Comparison of ENCODE assay signal across 16 cellular contexts in genomic region chr10:71844084-71844483, GRCh38.
"Had no signal": no experiment of that assay in that cellular context is flagged by ENCODE, and none has a peak within 500 bp of the region (broad histone marks: within the 10 kb centered on the region; RNA-seq: fewer than 3 reads in every experiment).

No MANE protein-coding gene starts in this region.

- H3K36me3 ChIP-seq: esophagus squamous epithelium, thoracic aorta, upper lobe of right lung had no signal

- H3K4me3 ChIP-seq: esophagus squamous epithelium, thoracic aorta, upper lobe of right lung had no signal

- H3K27me3 ChIP-seq: esophagus squamous epithelium, upper lobe of right lung had no signal

- DNase-seq: activated CD4-positive, alpha-beta T cell treated with anti-CD3 and anti-CD28 coated beads for 48 hours; activated CD8-positive, alpha-beta T cell treated with anti-CD3 and anti-CD28 coated beads, Interleukin-2, amount 10 ng/mL, durations not matched to agents 7 days and 5 days; activated effector memory CD4-positive, alpha-beta T cell treated with Interleukin-2 at 50 U/mL for 16 hours; activated naive CD4-positive, alpha-beta T cell treated with anti-CD3 and anti-CD28 coated beads, Interleukin-2, amount 50 U/mL, for 16 hours; activated T-cell treated with anti-CD3 and anti-CD28 coated beads, Interleukin-2, amount 50 U/mL, for 24 hours; dermis blood vessel endothelial cell; effector memory CD8-positive, alpha-beta T cell; esophagus squamous epithelium; left colon; nephron progenitor cell; small intestine; stimulated activated CD4-positive, alpha-beta T cell treated with anti-CD3 and anti-CD28 coated beads, Interleukin-15, amount 100 ng/mL, for 24 hours; stimulated activated CD4-positive, alpha-beta T cell treated with anti-CD3 and anti-CD28 coated beads, Interleukin-4, amount 100 ng/mL, for 1 hour; upper lobe of right lung had no signal

- ATAC-seq: activated CD8-positive, alpha-beta T cell treated with anti-CD3 and anti-CD28 coated beads, Interleukin-2, amount 10 ng/mL, durations not matched to agents 7 days and 5 days; effector memory CD8-positive, alpha-beta T cell; left colon; upper lobe of right lung; WTC11 had no signal

- H3K27ac ChIP-seq: thoracic aorta, upper lobe of right lung had no signal

- H3K9me3 ChIP-seq: esophagus squamous epithelium, thoracic aorta, upper lobe of right lung had no signal
